30 cellular contexts compared by ENCODE assay signal in the genomic region with DNA sequence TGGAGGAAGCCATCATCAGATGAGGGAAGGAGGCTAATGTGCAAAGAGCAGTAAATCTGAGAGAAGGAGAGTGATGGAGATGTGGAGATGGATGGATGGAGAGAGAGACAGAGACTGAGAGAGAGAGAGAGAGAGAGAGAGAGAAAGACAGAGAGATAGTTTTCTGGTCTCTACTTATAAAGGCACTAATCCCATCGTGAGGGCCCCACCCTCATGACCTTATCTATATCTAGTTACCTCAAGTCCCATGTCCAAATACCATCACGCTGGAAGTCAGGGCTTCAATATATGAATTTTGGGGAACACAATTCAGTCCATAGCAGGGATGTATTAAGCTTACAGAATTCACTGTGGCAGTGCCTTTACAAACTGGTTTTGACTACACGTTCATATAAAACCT. TPM values are rescaled to one million over a fixed set of nuclear protein-coding genes. Genes with fewer than 3 reads are reported as not detected.
"Had no signal": no experiment of that assay in that cellular context is flagged by ENCODE, and none has a peak within 500 bp of the region (broad histone marks: within the 10 kb centered on the region; RNA-seq: fewer than 3 reads in every experiment).

No MANE protein-coding gene starts in this region.

- ATAC-seq: stimulated activated effector memory CD8-positive, alpha-beta T cell treated with anti-CD3 and anti-CD28 coated beads, Interleukin-12 subunit alpha, Interleukin-12 subunit beta, amount 100 ng/mL, for 72 hours; stimulated activated memory B cell treated with anti-CD40 and anti-IgM and Interleukin-4, amounts not matched to agents 10 μg/mL and 1 μg/mL and 100 μg/mL, for 72 hours; stimulated activated naive B cell treated with anti-CD40 and anti-IgM and Interleukin-4, amounts not matched to agents 10 μg/mL and 1 μg/mL and 100 μg/mL, for 72 hours; stimulated activated naive CD8-positive, alpha-beta T cell treated with anti-CD3 and anti-CD28 coated beads, Interleukin-15, amount 100 ng/mL, for 72 hours; stimulated activated naive CD8-positive, alpha-beta T cell treated with anti-CD3 and anti-CD28 coated beads, Interleukin-15, Interleukin-2, amounts not matched to agents 100 U/mL and 50 U/mL, for 24 hours; upper lobe of right lung had no signal

- DNase-seq: stimulated activated CD4-positive, alpha-beta T cell treated with anti-CD3 and anti-CD28 coated beads, Interleukin-2, amount 100 ng/mL, for 48 hours; stimulated activated CD4-positive, alpha-beta T cell treated with anti-CD3 and anti-CD28 coated beads, Interleukin-4, amount 100 ng/mL, for 1 hour; stimulated activated CD4-positive, alpha-beta T cell treated with anti-CD3 and anti-CD28 coated beads, Interleukin-4, amount 100 ng/mL, for 24 hours; stimulated activated CD4-positive, alpha-beta T cell treated with anti-CD3 and anti-CD28 coated beads, Interleukin-4, amount 100 ng/mL, for 4 hours; stimulated activated CD8-positive, alpha-beta memory T cell treated with anti-CD3 and anti-CD28 coated beads, Interleukin-4, amount 100 ng/mL, for 48 hours; stimulated activated naive B cell treated with anti-CD40 and anti-IgM and Interleukin-4, amounts not matched to agents 10 μg/mL and 1 μg/mL and 100 μg/mL, for 72 hours; stimulated activated naive CD4-positive, alpha-beta T cell; stimulated activated naive CD4-positive, alpha-beta T cell treated with Interleukin-2 at 50 U/mL for 16 hours; stimulated activated naive CD8-positive, alpha-beta T cell treated with anti-CD3 and anti-CD28 coated beads, Interleukin-15, amount 100 ng/mL, for 72 hours; stimulated activated naive CD8-positive, alpha-beta T cell treated with anti-CD3 and anti-CD28 coated beads, Interleukin-15, Interleukin-2, amounts not matched to agents 100 U/mL and 50 U/mL, for 24 hours; stomach; substantia nigra; testis; thyroid gland; tibial artery; transverse colon; trophoblast cell; upper lobe of left lung; upper lobe of right lung; uterus had no signal

- H3K36me3 ChIP-seq: stomach, suprapubic skin, thoracic aorta, thyroid gland, tibial artery, tibial nerve, transverse colon, upper lobe of left lung, upper lobe of right lung, uterus, vagina had no signal

- H3K27ac Mint-ChIP-seq: stimulated activated effector memory CD8-positive, alpha-beta T cell treated with anti-CD3 and anti-CD28 coated beads, Interleukin-12 subunit alpha, Interleukin-12 subunit beta, amount 100 ng/mL, for 72 hours; stimulated activated memory B cell treated with anti-CD40 and anti-IgM and Interleukin-4, amounts not matched to agents 10 μg/mL and 1 μg/mL and 100 μg/mL, for 72 hours; stimulated activated naive B cell treated with anti-CD40 and anti-IgM and Interleukin-4, amounts not matched to agents 10 μg/mL and 1 μg/mL and 100 μg/mL, for 72 hours; stimulated activated naive CD8-positive, alpha-beta T cell treated with anti-CD3 and anti-CD28 coated beads, Interleukin-15, Interleukin-2, amounts not matched to agents 100 ng/mL and 50 ng/mL, for 24 hours; type B pancreatic cell had no signal

- H3K4me1 ChIP-seq: stomach, suprapubic skin, testis, thyroid gland, tibial artery, tibial nerve, transverse colon, upper lobe of left lung, upper lobe of right lung, uterus, vagina had no signal

- H3K4me3 Mint-ChIP-seq: stimulated activated effector memory CD8-positive, alpha-beta T cell treated with anti-CD3 and anti-CD28 coated beads, Interleukin-12 subunit alpha, Interleukin-12 subunit beta, amount 100 ng/mL, for 72 hours; stimulated activated memory B cell treated with anti-CD40 and anti-IgM and Interleukin-4, amounts not matched to agents 10 μg/mL and 1 μg/mL and 100 μg/mL, for 72 hours; stimulated activated naive B cell treated with anti-CD40 and anti-IgM and Interleukin-4, amounts not matched to agents 10 μg/mL and 1 μg/mL and 100 μg/mL, for 72 hours; stimulated activated naive CD8-positive, alpha-beta T cell treated with anti-CD3 and anti-CD28 coated beads, Interleukin-15, amount 100 ng/mL, for 72 hours; stimulated activated naive CD8-positive, alpha-beta T cell treated with anti-CD3 and anti-CD28 coated beads, Interleukin-15, Interleukin-2, amounts not matched to agents 100 ng/mL and 50 ng/mL, for 24 hours; type B pancreatic cell had no signal

- H3K4me3 ChIP-seq: stomach, suprapubic skin, testis, thoracic aorta, thyroid gland, tibial artery, tibial nerve, transverse colon, upper lobe of left lung, upper lobe of right lung, uterus, vagina had no signal

- H3K27ac ChIP-seq: stomach, suprapubic skin, testis, thoracic aorta, thyroid gland, tibial artery, tibial nerve, transverse colon, upper lobe of left lung, upper lobe of right lung, uterus, vagina had no signal

- H3K9me3 ChIP-seq: testis, thoracic aorta, thyroid gland, transverse colon, upper lobe of left lung, upper lobe of right lung, uterus had no signal

- H3K4me1 Mint-ChIP-seq: stimulated activated effector memory CD8-positive, alpha-beta T cell treated with anti-CD3 and anti-CD28 coated beads, Interleukin-12 subunit alpha, Interleukin-12 subunit beta, amount 100 ng/mL, for 72 hours; stimulated activated memory B cell treated with anti-CD40 and anti-IgM and Interleukin-4, amounts not matched to agents 10 μg/mL and 1 μg/mL and 100 μg/mL, for 72 hours; stimulated activated naive B cell treated with anti-CD40 and anti-IgM and Interleukin-4, amounts not matched to agents 10 μg/mL and 1 μg/mL and 100 μg/mL, for 72 hours; stimulated activated naive CD8-positive, alpha-beta T cell treated with anti-CD3 and anti-CD28 coated beads, Interleukin-15, amount 100 ng/mL, for 72 hours had no signal

- H3K27me3 ChIP-seq: suprapubic skin, testis, thyroid gland, tibial nerve, upper lobe of left lung, upper lobe of right lung, uterus, vagina had no signal

- FAIRE-seq: urothelium cell line had no signal

- H3K36me3 Mint-ChIP-seq: stimulated activated effector memory CD8-positive, alpha-beta T cell treated with anti-CD3 and anti-CD28 coated beads, Interleukin-12 subunit alpha, Interleukin-12 subunit beta, amount 100 ng/mL, for 72 hours; stimulated activated memory B cell treated with anti-CD40 and anti-IgM and Interleukin-4, amounts not matched to agents 10 μg/mL and 1 μg/mL and 100 μg/mL, for 72 hours; type B pancreatic cell had no signal

RNA-seq across cellular contexts. Expression of a gene that starts 21.2 kb away (rescaled TPM):
- total RNA-seq: subcutaneous adipose tissue, thoracic aorta, thyroid gland, tibial nerve, transverse colon, uterus, vagina had no signal
